25 cellular contexts compared by ENCODE assay signal in the genomic region with DNA sequence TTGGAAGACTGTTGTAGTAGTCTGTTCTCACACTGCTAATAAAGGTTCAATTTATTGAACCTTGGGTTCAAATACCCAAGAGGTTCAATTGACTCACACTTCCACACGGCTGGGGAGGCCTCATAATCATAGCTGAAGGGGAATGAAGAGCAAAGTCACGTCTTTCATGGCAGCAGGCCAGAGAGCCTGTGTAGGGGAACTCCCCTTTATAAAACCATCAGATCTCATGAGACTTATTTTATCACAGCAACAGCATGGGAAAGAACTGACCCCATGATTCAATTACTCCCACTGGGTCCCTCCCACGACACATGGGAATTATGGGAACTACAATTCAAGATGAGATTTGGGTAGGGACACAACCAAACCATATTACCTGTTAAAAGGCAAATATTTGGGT.
"Had no signal": no experiment of that assay in that cellular context is flagged by ENCODE, and none has a peak within 500 bp of the region (broad histone marks: within the 10 kb centered on the region; RNA-seq: fewer than 3 reads in every experiment).

No MANE protein-coding gene starts in this region.

- H3K4me2 ChIP-seq: hepatocyte had no signal

- H3K27ac ChIP-seq: esophagus squamous epithelium, hepatocyte, left ventricle myocardium inferior, suprapubic skin, transverse colon, uterus had no signal

- DNase-seq: activated effector memory CD4-positive, alpha-beta T cell treated with Interleukin-2 at 50 U/mL for 16 hours; activated naive CD4-positive, alpha-beta T cell treated with anti-CD3 and anti-CD28 coated beads, Interleukin-2, amount 10 ng/mL, durations not matched to agents 7 days and 5 days; activated naive CD8-positive, alpha-beta T cell treated with anti-CD3 and anti-CD28 coated beads, Interleukin-2, amount 50 U/mL, for 24 hours; activated T-cell treated with anti-CD3 and anti-CD28 coated beads, Interleukin-2, amount 50 U/mL, for 4 hours; anterior cingulate cortex; cerebellar nuclear complex; dermis blood vessel endothelial cell; effector memory CD4-positive, alpha-beta T cell; esophagus squamous epithelium; foreskin fibroblast; left ventricle myocardium inferior; mammary epithelial cell; midbrain; nephron progenitor cell; occipital lobe; posterior cingulate gyrus; stimulated activated CD4-positive, alpha-beta T cell treated with anti-CD3 and anti-CD28 coated beads, Interleukin-2, amount 100 ng/mL, for 48 hours; stimulated activated naive CD8-positive, alpha-beta T cell treated with anti-CD3 and anti-CD28 coated beads, Interleukin-15, amount 100 ng/mL, for 72 hours; T-cell; transverse colon; uterus had no signal

- H3K27ac Mint-ChIP-seq: activated naive CD4-positive, alpha-beta T cell treated with anti-CD3 and anti-CD28 coated beads, Interleukin-2, amount 10 ng/mL, durations not matched to agents 7 days and 5 days; activated naive CD8-positive, alpha-beta T cell treated with anti-CD3 and anti-CD28 coated beads, Interleukin-2, amount 50 U/mL, for 24 hours; nephron progenitor cell; stimulated activated naive CD8-positive, alpha-beta T cell treated with anti-CD3 and anti-CD28 coated beads, Interleukin-15, amount 100 ng/mL, for 72 hours; T-cell had no signal

- H3K4me1 Mint-ChIP-seq: activated naive CD4-positive, alpha-beta T cell treated with anti-CD3 and anti-CD28 coated beads, Interleukin-2, amount 10 ng/mL, durations not matched to agents 7 days and 5 days; T-cell had no signal

- ATAC-seq: activated naive CD8-positive, alpha-beta T cell treated with anti-CD3 and anti-CD28 coated beads, Interleukin-2, amount 50 U/mL, for 24 hours; activated T-cell treated with anti-CD3 and anti-CD28 coated beads, Interleukin-2, amount 50 U/mL, for 4 hours; SK-N-SH treated with all-trans-retinoic acid at 6 μM for 48 hours; stimulated activated naive CD8-positive, alpha-beta T cell treated with anti-CD3 and anti-CD28 coated beads, Interleukin-15, amount 100 ng/mL, for 72 hours; T-cell had no signal

- H3K79me2 ChIP-seq: hepatocyte had no signal

- H3K9me3 ChIP-seq: esophagus squamous epithelium, left ventricle myocardium inferior, suprapubic skin, transverse colon, uterus had no signal

- H3K36me3 Mint-ChIP-seq: activated naive CD4-positive, alpha-beta T cell treated with anti-CD3 and anti-CD28 coated beads, Interleukin-2, amount 10 ng/mL, durations not matched to agents 7 days and 5 days; brain; T-cell had no signal

- H3K4me1 ChIP-seq: esophagus squamous epithelium, left ventricle myocardium inferior, suprapubic skin, transverse colon, uterus had no signal

- H2AFZ ChIP-seq: hepatocyte had no signal

- H3K27me3 ChIP-seq: esophagus squamous epithelium, hepatocyte, suprapubic skin, transverse colon, uterus had no signal

- H3K36me3 ChIP-seq: esophagus squamous epithelium, left ventricle myocardium inferior, suprapubic skin, transverse colon, uterus had no signal

- H3K9me3 Mint-ChIP-seq: activated naive CD4-positive, alpha-beta T cell treated with anti-CD3 and anti-CD28 coated beads, Interleukin-2, amount 10 ng/mL, durations not matched to agents 7 days and 5 days; activated naive CD8-positive, alpha-beta T cell treated with anti-CD3 and anti-CD28 coated beads, Interleukin-2, amount 50 U/mL, for 24 hours; activated T-cell treated with anti-CD3 and anti-CD28 coated beads, Interleukin-2, amount 50 U/mL, for 4 hours; brain; stimulated activated naive CD8-positive, alpha-beta T cell treated with anti-CD3 and anti-CD28 coated beads, Interleukin-15, amount 100 ng/mL, for 72 hours; T-cell had no signal

- H3K27me3 Mint-ChIP-seq: activated naive CD8-positive, alpha-beta T cell treated with anti-CD3 and anti-CD28 coated beads, Interleukin-2, amount 50 U/mL, for 24 hours; stimulated activated naive CD8-positive, alpha-beta T cell treated with anti-CD3 and anti-CD28 coated beads, Interleukin-15, amount 100 ng/mL, for 72 hours; T-cell had no signal

- H3K4me3 ChIP-seq: esophagus squamous epithelium, hepatocyte, left ventricle myocardium inferior, suprapubic skin, transverse colon, uterus had no signal

- H3K4me3 Mint-ChIP-seq: activated naive CD4-positive, alpha-beta T cell treated with anti-CD3 and anti-CD28 coated beads, Interleukin-2, amount 10 ng/mL, durations not matched to agents 7 days and 5 days; activated naive CD8-positive, alpha-beta T cell treated with anti-CD3 and anti-CD28 coated beads, Interleukin-2, amount 50 U/mL, for 24 hours; activated T-cell treated with anti-CD3 and anti-CD28 coated beads, Interleukin-2, amount 50 U/mL, for 4 hours; nephron progenitor cell; stimulated activated naive CD8-positive, alpha-beta T cell treated with anti-CD3 and anti-CD28 coated beads, Interleukin-15, amount 100 ng/mL, for 72 hours; T-cell had no signal
